In genomic region chr6:42449917-42450313, GRCh38 we compare ENCODE assay signal across 8 cellular contexts. TPM values are rescaled to one million over a fixed set of nuclear protein-coding genes. Genes with fewer than 3 reads are reported as not detected.
DNase-seq lines count a peak whose midpoint lies in the region; ATAC-seq and TF ChIP-seq lines count a peak whose summit lies in the region.

No MANE protein-coding gene starts in this region.

- TF ChIP-seq CTCF in MM.1S (IDR thresholded peaks at IDR 0.05; ENCODE audit: low read length): no peak
- TF ChIP-seq CTCF in neural cell (IDR thresholded peaks at IDR 0.05; ENCODE audit: poor library complexity, severe bottlenecking): no peak

- DNase-seq in DMS 273 (lab: John Stamatoyannopoulos, UW; ENCODE audit: unreplicated experiment) (peak; percentile 46), MM.1S (no peak), cerebellum (ENCODE audit: low spot score) (peak; percentile 15), RKO (ENCODE audit: low spot score) (no peak)
- DNase-seq in activated CD4-positive, CD25-positive, alpha-beta regulatory T cell treated with anti-CD3 and anti-CD28 coated beads, Interleukin-2, amount 50 U/mL, for 72 hours: no peak
- no peak for DNase-seq in activated effector memory CD4-positive, alpha-beta T cell treated with Interleukin-2 at 50 U/mL for 16 hours

- H3K79me2 ChIP-seq in MM.1S (ENCODE audit: low read length): peaks cover 59% of the 10 kb centered on the region
- peaks cover 49% of the 10 kb centered on the region for H3K79me2 ChIP-seq in neural cell (replicated peaks; ENCODE audit: insufficient read depth, low read length)

- H3K4me1 ChIP-seq in MM.1S (ENCODE audit: low read length): peaks cover 12% of the 10 kb centered on the region; the same call in 1 of the 2 replicates

- H4K20me1 ChIP-seq in MM.1S (ENCODE audit: insufficient read depth, low read length): no peaks in the 10 kb centered on the region
- H4K20me1 ChIP-seq in neural cell (ENCODE audit: insufficient read depth): no peaks in the 10 kb centered on the region

- no peaks in the 10 kb centered on the region for H3K9me3 ChIP-seq in MM.1S (replicated peaks; ENCODE audit: insufficient read depth, low read length)
- no peaks in the 10 kb centered on the region for H3K9me3 ChIP-seq in neural cell (ENCODE audit: low read length)

- H2AFZ ChIP-seq in MM.1S (ENCODE audit: low read length) (no peak overlapping the region), neural cell (ENCODE audit: low read depth, low read length) (no peak overlapping the region)

- H3K36me3 ChIP-seq in MM.1S (replicated peaks; ENCODE audit: insufficient read depth, low read length) (no peaks in the 10 kb centered on the region; the same call in 1 of the 2 replicates), neural cell (ENCODE audit: insufficient read depth, low read length) (no peaks in the 10 kb centered on the region)

- H3F3A ChIP-seq in MM.1S (ENCODE audit: insufficient read depth, low read length): peaks cover 16% of the 10 kb centered on the region
- H3F3A ChIP-seq in neural cell (ENCODE audit: insufficient read depth, low read length, poor library complexity, severe bottlenecking): peaks cover 14% of the 10 kb centered on the region

- H3K9me2 ChIP-seq in MM.1S (replicated peaks; ENCODE audit: insufficient read depth, low read length) (no peaks in the 10 kb centered on the region), neural cell (ENCODE audit: insufficient read depth, low read length) (no peaks in the 10 kb centered on the region)

- H3K4me2 ChIP-seq in MM.1S (ENCODE audit: low read depth, low read length): peak overlapping the region; percentile 77
- H3K4me2 ChIP-seq in neural cell (ENCODE audit: low read length): peak overlapping the region; percentile 93

- H3K27ac ChIP-seq in MM.1S (ENCODE audit: low read length) (no peak overlapping the region), neural cell (ENCODE audit: low read length) (peak overlapping the region; percentile 9)

- no peak for TF ChIP-seq RAD21 in neural cell (conservative IDR thresholded peaks at IDR 0.05)

- no peaks in the 10 kb centered on the region for H3K27me3 ChIP-seq in MM.1S (replicated peaks; ENCODE audit: insufficient read depth, low read length)
- no peaks in the 10 kb centered on the region for H3K27me3 ChIP-seq in neural cell (ENCODE audit: insufficient read depth, low read depth, low read length)

- H3K9ac ChIP-seq in MM.1S (ENCODE audit: low read length): no peak overlapping the region
- peak overlapping the region; percentile 100 for H3K9ac ChIP-seq in neural cell (ENCODE audit: low read length)

- TF ChIP-seq EP300 in neural cell (conservative IDR thresholded peaks at IDR 0.05; ENCODE audit: poor library complexity, severe bottlenecking): no peak

- ATAC-seq in GM21619 (IDR thresholded peaks at IDR 0.05; ENCODE audit: unreplicated experiment): no peak

- peak overlapping the region; percentile 95 for H3K4me3 ChIP-seq in MM.1S (ENCODE audit: low read length)
- H3K4me3 ChIP-seq in neural cell (ENCODE audit: low read length): peak overlapping the region; percentile 94

TF ChIP-seq in neural cell, 6 proteins besides CTCF, POLR2A, EP300 and RAD21:
- TF ChIP-seq TAF1 (IDR thresholded peaks at IDR 0.05; ENCODE audit: low read depth) (no peak), MXI1 (conservative IDR thresholded peaks at IDR 0.05; ENCODE audit: poor library complexity, severe bottlenecking) (no peak), REST (IDR thresholded peaks at IDR 0.05; ENCODE audit: borderline replicate concordance) (no peak), POLR2AphosphoS5 (IDR thresholded peaks at IDR 0.05) (no peak), SMC3 (conservative IDR thresholded peaks at IDR 0.05; ENCODE audit: poor library complexity) (no peak), EZH2 (IDR thresholded peaks at IDR 0.05; ENCODE audit: borderline replicate concordance, insufficient read depth, low read length, poor library complexity, severe bottlenecking) (no peak)

RNA-seq across cellular contexts. Expression of gene TRERF1, which starts 1.8 kb away (rescaled TPM):
- total RNA-seq in cerebellum: 6.4 TPM
- polyA plus RNA-seq in neural cell: 4.3 and 4.5 TPM in 2 replicates
- 8.8 and 10.0 TPM in 2 replicates for polyA minus RNA-seq in neural cell

Comparison
In these comparisons a context has a peak if more than half of its experiments do, and no peak if none do; other contexts are left out.
1. DNase-seq: peak in DMS 273 (single experiment) and cerebellum (single experiment); none in MM.1S (single experiment), activated CD4-positive, CD25-positive, alpha-beta regulatory T cell treated with anti-CD3 and anti-CD28 coated beads, Interleukin-2, amount 50 U/mL, for 72 hours (single experiment), RKO (single experiment) and activated effector memory CD4-positive, alpha-beta T cell treated with Interleukin-2 at 50 U/mL for 16 hours (single experiment).